Comparison of ENCODE assay signal across 1 cellular context in genomic region chr17:2959371-2960130, GRCh38.
TF ChIP-seq lines count a peak whose summit lies in the region.

No MANE protein-coding gene starts in this region.

TF ChIP-seq in H1, 55 proteins besides CTCF, POLR2A, EP300 and RAD21:
- TF ChIP-seq, protein P1, sequence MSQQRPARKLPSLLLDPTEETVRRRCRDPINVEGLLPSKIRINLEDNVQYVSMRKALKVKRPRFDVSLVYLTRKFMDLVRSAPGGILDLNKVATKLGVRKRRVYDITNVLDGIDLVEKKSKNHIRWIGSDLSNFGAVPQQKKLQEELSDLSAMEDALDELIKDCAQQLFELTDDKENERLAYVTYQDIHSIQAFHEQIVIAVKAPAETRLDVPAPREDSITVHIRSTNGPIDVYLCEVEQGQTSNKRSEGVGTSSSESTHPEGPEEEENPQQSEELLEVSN (IDR thresholded peaks at IDR 0.05), result no peak
- TF ChIP-seq HDAC6 (IDR thresholded peaks at IDR 0.05; ENCODE audit: low read depth, low read length) (no peak), CBX8 (IDR thresholded peaks at IDR 0.05; ENCODE audit: borderline replicate concordance, low read depth, low read length) (no peak), POU5F1 (IDR thresholded peaks at IDR 0.05; ENCODE audit: low read depth, low read length) (no peak), GABPA (IDR thresholded peaks at IDR 0.05; ENCODE audit: borderline replicate concordance, insufficient read depth, low read length) (no peak), SP1 (IDR thresholded peaks at IDR 0.05; ENCODE audit: low read depth, low read length) (no peak), PHF8 (conservative IDR thresholded peaks at IDR 0.05; ENCODE audit: low read depth, low read length) (no peak)
